8 cellular contexts compared by ENCODE assay signal in the genomic region with DNA sequence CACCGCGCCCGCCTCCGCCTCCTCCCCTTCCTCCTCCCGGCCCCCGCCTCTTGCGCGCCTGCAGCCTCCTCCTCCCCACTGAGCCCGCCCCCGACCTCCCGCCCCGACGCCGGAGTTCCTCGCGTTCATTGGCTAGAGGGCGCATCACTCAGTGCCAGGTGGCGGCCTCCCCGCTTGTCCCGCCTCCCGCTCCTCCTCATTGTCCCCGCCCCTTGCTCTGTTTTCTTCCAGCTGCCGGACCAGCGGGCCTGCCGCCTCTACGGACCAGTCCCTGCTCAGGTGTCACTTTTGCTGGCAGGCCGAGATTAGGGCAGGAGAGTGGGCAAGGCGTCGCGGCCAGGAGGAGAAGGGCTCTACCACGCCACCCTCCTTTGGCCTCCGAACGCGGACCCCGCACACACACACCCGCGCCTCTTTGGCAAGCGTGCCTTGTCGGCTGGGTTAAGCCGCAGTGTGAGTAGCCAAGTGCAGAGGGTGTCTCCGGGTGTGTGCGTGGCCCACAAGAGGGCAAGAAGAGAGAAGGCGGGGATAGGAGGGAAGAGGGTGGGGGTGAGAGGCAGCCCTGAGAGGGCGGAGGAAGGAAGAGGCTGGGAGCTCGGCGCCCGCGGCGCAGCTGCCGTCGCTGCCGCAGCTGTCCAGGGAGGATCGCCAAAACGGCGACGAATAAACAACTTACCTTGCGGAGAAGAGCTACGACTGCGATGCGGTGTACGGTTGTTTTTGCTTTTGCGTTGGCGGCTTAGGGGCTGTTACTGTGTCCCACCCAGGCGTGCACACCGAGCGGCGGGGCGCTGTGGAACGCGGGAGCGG. TPM values are rescaled to one million over a fixed set of nuclear protein-coding genes. Genes with fewer than 3 reads are reported as not detected.
DNase-seq lines count a peak whose midpoint lies in the region; TF ChIP-seq lines count a peak whose summit lies in the region.

No MANE protein-coding gene starts in this region.

- peak overlapping the region; percentile 94 for H3K4me3 ChIP-seq in MG63
- H3K4me3 ChIP-seq in foreskin fibroblast (ENCODE audit: low read depth in 1 of 2, low read length in 2 of 2), result peak overlapping the region; percentile 86 to 89
- H3K4me3 ChIP-seq in stomach, result peak overlapping the region; percentile 83 to 92 (median 87)

- H3K9me3 Mint-ChIP-seq in neural crest cell, result no peaks in the 10 kb centered on the region

- peak in 1 of 4 donors; percentile 62 for TF ChIP-seq POLR2A in stomach (IDR thresholded peaks at IDR 0.05)

- H3K27ac ChIP-seq in stomach, result peak overlapping the region; percentile 95 to 98 (median 97)

- H3K36me3 Mint-ChIP-seq in neural crest cell (ENCODE audit: low read depth), result no peaks in the 10 kb centered on the region

- intact Hi-C loops in stomach (cut with DNase I; ENCODE audit: low total_unique reads), result loop anchor here (10.0 kb wide), 1 partner anchor 153 kb away; no protein-coding TSS in a partner anchor

- H3K9me3 ChIP-seq in MG63 (no peaks in the 10 kb centered on the region), stomach (no peaks in the 10 kb centered on the region)

- WGBS in stomach, 5 donors, result 0 to 1% (median 1%) methylated on average over 50 to 70 of the region's 71 CpGs

- no peak for TF ChIP-seq EP300 in stomach (IDR thresholded peaks at IDR 0.05)

- DNase-seq in G401 (ENCODE audit: low spot score) (peak; percentile 99), HCEC 1CT (peak; percentile 87), MG63 (peak; percentile 91), SHP77 (lab: John Stamatoyannopoulos, UW) (peak; percentile 65 to 79), activated gamma-delta T cell treated with Interleukin-2 at 50 U/mL for 16 hours (peak; percentile 99), foreskin fibroblast (peak; percentile 96 to 99), neural crest cell (ENCODE audit: low read depth, low spot score) (peak; percentile 99), stomach (peak; percentile 100)

- TF ChIP-seq CTCF in foreskin fibroblast (IDR thresholded peaks at IDR 0.05; ENCODE audit: low read depth, low read length) (no peak), neural crest cell (conservative IDR thresholded peaks at IDR 0.05) (no peak), stomach (IDR thresholded peaks at IDR 0.05) (peak in 1 of 7 experiments; percentile 26)

- H3K4me1 ChIP-seq in stomach, result peaks cover 12 to 49% (median 39%) of the 10 kb centered on the region in 4 donors

- H3K27me3 Mint-ChIP-seq in neural crest cell (ENCODE audit: low read depth), result peaks cover 23% of the 10 kb centered on the region

- peaks cover 18% of the 10 kb centered on the region for H3K4me1 Mint-ChIP-seq in neural crest cell

- in situ Hi-C loops in G401 (cut with HindIII; ENCODE audit: low sequenced_read_pairs), result no loop called here

- H3K36me3 ChIP-seq in MG63 (no peaks in the 10 kb centered on the region), stomach (no peaks in the 10 kb centered on the region)

- peak overlapping the region; percentile 75 for H3K27ac Mint-ChIP-seq in neural crest cell (ENCODE audit: unreplicated experiment)

- H3K27me3 ChIP-seq in MG63 (no peaks in the 10 kb centered on the region), stomach (no peaks in the 10 kb centered on the region)

- peak overlapping the region; percentile 98 for H3K4me3 Mint-ChIP-seq in neural crest cell

RNA-seq across cellular contexts. Expression of a gene that starts 0.4 kb away (rescaled TPM):
- 0.06 and 0.75 TPM in 2 replicates for total RNA-seq in G401 (2014; rRNA removed; shearing (Covaris generic))
- 25.4 and 32.4 TPM in 2 replicates for total RNA-seq in MG63 (2014; rRNA removed; shearing (Covaris generic); ENCODE audit: low replicate concordance)
- total RNA-seq in neural crest cell (12.2 and 13.6 TPM in 2 replicates), stomach (10 to 100 TPM; 14.7 to 62.4 (median 30.9) TPM)
- 10 to 100 TPM in 2 of 3 donors, 1 to 10 TPM in 1; 8.9 to 16.0 (median 13.2) TPM for polyA plus RNA-seq in stomach

Comparison
In these comparisons a context has a peak if more than half of its experiments do, and no peak if none do; other contexts are left out.
1. Peak in every context shown above with its lines: DNase-seq, H3K4me3 ChIP-seq and H3K27ac ChIP-seq.